12 cellular contexts compared by ENCODE assay signal in the genomic region with DNA sequence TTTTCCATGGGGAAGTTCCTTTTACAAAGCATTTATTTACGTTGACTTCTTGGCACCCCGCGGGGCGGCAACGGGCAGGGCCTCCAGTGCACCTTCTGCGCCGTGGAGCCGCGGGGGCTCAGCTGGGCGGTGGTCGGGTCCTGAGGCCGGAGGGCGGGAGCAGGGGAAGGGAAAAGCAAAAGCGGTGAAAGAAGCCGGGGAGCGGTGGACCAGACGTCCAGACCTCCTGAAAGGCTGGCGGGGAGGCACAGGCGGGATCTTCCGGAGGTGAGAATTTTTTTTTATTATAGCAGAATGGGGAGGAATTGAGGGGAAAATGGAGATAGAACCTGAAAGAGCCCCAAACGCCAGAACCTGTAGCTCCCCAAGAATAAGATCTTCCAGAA. TPM values are rescaled to one million over a fixed set of nuclear protein-coding genes. Genes with fewer than 3 reads are reported as not detected.
DNase-seq lines count a peak whose midpoint lies in the region; ATAC-seq, FAIRE-seq and TF ChIP-seq lines count a peak whose summit lies in the region.
"Not testable (repeated sequence)": the region's sequence is repeated elsewhere in the genome, so short reads cannot be mapped to it uniquely, and the experiment has no call there.
"Had no signal": no experiment of that assay in that cellular context is flagged by ENCODE, and none has a peak within 500 bp of the region (broad histone marks: within the 10 kb centered on the region; RNA-seq: fewer than 3 reads in every experiment).

No MANE protein-coding gene starts in this region.

- H3K27me3 Mint-ChIP-seq in GM23338 (ENCODE audit: insufficient read depth, low read depth, poor library complexity); activated CD8-positive, alpha-beta T cell treated with anti-CD3 and anti-CD28 coated beads for 36 hours; naive thymus-derived CD4-positive, alpha-beta T cell: not testable (repeated sequence)

- H3K27me3 ChIP-seq in ACC112 (ENCODE audit: insufficient read depth, low read length); GM23338 (ENCODE audit: insufficient read depth); K562 (ENCODE audit: control insufficient read depth in 2 of 2, insufficient read depth in 2 of 2, low read length in 2 of 2); naive thymus-derived CD4-positive, alpha-beta T cell (ENCODE audit: control insufficient read depth in 2 of 2, insufficient read depth in 2 of 2, low read length in 2 of 2): not testable (repeated sequence)

- not testable (repeated sequence) for H3K4me1 Mint-ChIP-seq in GM23338; activated CD8-positive, alpha-beta T cell treated with anti-CD3 and anti-CD28 coated beads for 36 hours (ENCODE audit: low read depth); naive thymus-derived CD4-positive, alpha-beta T cell

- not testable (repeated sequence) for H3K9ac ChIP-seq in K562 (ENCODE audit: insufficient read depth in 1 of 2, low read depth in 2 of 2, low read length in 2 of 2)

- H3K9me1 ChIP-seq in K562 (ENCODE audit: control insufficient read depth, insufficient read depth, low read length): not testable (repeated sequence)

- H4K20me1 ChIP-seq in GM23338 (replicated peaks; ENCODE audit: insufficient read depth); K562 (replicated peaks; ENCODE audit: control insufficient read depth, insufficient read depth, low read length): not testable (repeated sequence)

- not testable (repeated sequence) for TF ChIP-seq RAD21 in K562 (CRISPR knock-in tag; conservative IDR thresholded peaks at IDR 0.05 in 1 of 2, IDR thresholded peaks at IDR 0.05 in 1 of 2)

- H3K9me3 ChIP-seq in K562 (replicated peaks; ENCODE audit: control insufficient read depth, insufficient read depth, low read depth, low read length); naive thymus-derived CD4-positive, alpha-beta T cell (ENCODE audit: control insufficient read depth in 2 of 3, low read length in 3 of 3): not testable (repeated sequence)

- not testable (repeated sequence) for H3K36me3 Mint-ChIP-seq in GM23338 (ENCODE audit: low read depth); activated CD8-positive, alpha-beta T cell treated with anti-CD3 and anti-CD28 coated beads for 36 hours (ENCODE audit: low read depth); naive thymus-derived CD4-positive, alpha-beta T cell

- not testable (repeated sequence) for TF ChIP-seq EP300 in K562 (IDR thresholded peaks at IDR 0.05; ENCODE audit: low read length)

- peak overlapping the region; percentile 76 for H3K4me3 Mint-ChIP-seq in GM23338
- H3K4me3 Mint-ChIP-seq in activated CD8-positive, alpha-beta T cell treated with anti-CD3 and anti-CD28 coated beads for 36 hours: peak overlapping the region; percentile 89
- H3K4me3 Mint-ChIP-seq in naive thymus-derived CD4-positive, alpha-beta T cell: peak overlapping the region in 9 of 10 donors; percentile 68 to 97 (median 91)

- not testable (repeated sequence) for DNase-seq in GM23338 (ENCODE audit: low spot score); RWPE1 (ENCODE audit: low spot score); activated CD8-positive, alpha-beta T cell treated with anti-CD3 and anti-CD28 coated beads for 36 hours; K562 (ENCODE audit: extremely low read depth in 1 of 4, low spot score in 3 of 4); fibroblast of pulmonary artery (ENCODE audit: low read depth); naive thymus-derived CD4-positive, alpha-beta T cell

- H3K9me2 ChIP-seq in GM23338 (ENCODE audit: insufficient read depth): not testable (repeated sequence)

- not testable (repeated sequence) for H3K79me2 ChIP-seq in ACC112 (ENCODE audit: control insufficient read depth, insufficient read depth, low read length, unreplicated experiment); GM23338 (replicated peaks; ENCODE audit: insufficient read depth); K562 (ENCODE audit: control insufficient read depth, insufficient read depth, low read length)

- not testable (repeated sequence) for H3K27ac ChIP-seq in ACC112 (ENCODE audit: low read depth, low read length); GM23338 (ENCODE audit: low read depth); K562 (ENCODE audit: extremely low read depth, low read depth, low read length)
- peak overlapping the region; percentile 78 for H3K27ac ChIP-seq in RWPE1
- peak overlapping the region; percentile 53 for H3K27ac ChIP-seq in naive thymus-derived CD4-positive, alpha-beta T cell (ENCODE audit: low read depth, low read length)
- H3K27ac ChIP-seq in skin epidermis: peak overlapping the region in 4 of 21 experiments; percentile 69 to 89 (median 84)

- not testable (repeated sequence) for ATAC-seq in GM23338; activated CD8-positive, alpha-beta T cell treated with anti-CD3 and anti-CD28 coated beads for 36 hours; K562; naive thymus-derived CD4-positive, alpha-beta T cell

- not testable (repeated sequence) for H3K9me3 Mint-ChIP-seq in GM23338; activated CD8-positive, alpha-beta T cell treated with anti-CD3 and anti-CD28 coated beads for 36 hours; naive thymus-derived CD4-positive, alpha-beta T cell

- WGBS in K562 (ENCODE audit: insufficient coverage, low coverage, missing lambda C conversion rate): no CpG with 5 or more reads among the region's 21 CpGs

- not testable (repeated sequence) for TF ChIP-seq POLR2A in K562 (conservative IDR thresholded peaks at IDR 0.05)

- POLR2A ChIA-PET in RWPE1 (lab: Yijun Ruan, JAX; ENCODE audit: low non-redundant PET); activated CD8-positive, alpha-beta T cell treated with anti-CD3 and anti-CD28 coated beads for 36 hours (lab: Charles Lee); K562 (lab: Yijun Ruan, JAX); naive thymus-derived CD4-positive, alpha-beta T cell (lab: Charles Lee): not testable (repeated sequence)

- in situ Hi-C loops in K562 (cut with MboI): not testable (repeated sequence)

- not testable (repeated sequence) for H3K4me1 ChIP-seq in ACC112 (ENCODE audit: control insufficient read depth, insufficient read depth, low read length, unreplicated experiment); GM23338 (ENCODE audit: insufficient read depth); K562 (replicated peaks in 1 of 2; ENCODE audit: control insufficient read depth in 2 of 2, insufficient read depth in 2 of 2, low read length in 2 of 2); naive thymus-derived CD4-positive, alpha-beta T cell (ENCODE audit: control insufficient read depth in 2 of 2, insufficient read depth in 2 of 2, low read length in 2 of 2)

- not testable (repeated sequence) for H2AFZ ChIP-seq in ACC112 (ENCODE audit: low read length, unreplicated experiment); GM23338; K562 (ENCODE audit: low read depth, low read length)

- H3K4me2 ChIP-seq in GM23338; K562 (ENCODE audit: insufficient read depth, low read length): not testable (repeated sequence)

- not testable (repeated sequence) for BruUV-seq in K562 (replicated peaks; lab: Mats Ljungman, UMichigan)

- not testable (repeated sequence) for H3K36me3 ChIP-seq in ACC112 (ENCODE audit: insufficient read depth, low read length); GM23338 (ENCODE audit: insufficient read depth); K562 (ENCODE audit: control insufficient read depth, insufficient read depth, low read length); naive thymus-derived CD4-positive, alpha-beta T cell (ENCODE audit: control insufficient read depth in 2 of 3, insufficient read depth in 3 of 3, low read length in 3 of 3)

- H3K4me3 ChIP-seq in ACC112 (ENCODE audit: low read depth, low read length): peak overlapping the region; percentile 49; the same call in 1 of the 2 replicates
- peak overlapping the region; percentile 50 for H3K4me3 ChIP-seq in GM23338
- H3K4me3 ChIP-seq in K562: peak overlapping the region; percentile 57
- H3K4me3 ChIP-seq in fibroblast of pulmonary artery (replicated peaks; ENCODE audit: low read depth, low read length): peak overlapping the region; percentile 39
- not testable (repeated sequence) for H3K4me3 ChIP-seq in naive thymus-derived CD4-positive, alpha-beta T cell (ENCODE audit: low read length)
- peak overlapping the region in 4 of 7 experiments; percentile 28 to 47 (median 38) for H3K4me3 ChIP-seq in skin epidermis

- TF ChIP-seq CTCF in GM23338 (conservative IDR thresholded peaks at IDR 0.05; ENCODE audit: low read depth in 2 of 2); RWPE1 (conservative IDR thresholded peaks at IDR 0.05; ENCODE audit: low read depth); activated CD8-positive, alpha-beta T cell treated with anti-CD3 and anti-CD28 coated beads for 36 hours (IDR thresholded peaks at IDR 0.05); K562 (IDR thresholded peaks at IDR 0.05 in 2 of 3, conservative IDR thresholded peaks at IDR 0.05 in 1 of 3; ENCODE audit: insufficient read depth in 2 of 3, low read depth in 1 of 3, low read length in 3 of 3); fibroblast of pulmonary artery (IDR thresholded peaks at IDR 0.05; ENCODE audit: low read length, missing control alignments): not testable (repeated sequence)

- CTCF ChIA-PET in RWPE1 (lab: Yijun Ruan, JAX); activated CD8-positive, alpha-beta T cell treated with anti-CD3 and anti-CD28 coated beads for 36 hours (lab: Charles Lee); K562 (lab: Yijun Ruan, JAX; ENCODE audit: low intra/inter-chr PET ratio); naive thymus-derived CD4-positive, alpha-beta T cell (lab: Charles Lee): not testable (repeated sequence)

- not testable (repeated sequence) for H3F3A ChIP-seq in GM23338 (replicated peaks; ENCODE audit: low read depth)

- intact Hi-C loops in activated CD8-positive, alpha-beta T cell treated with anti-CD3 and anti-CD28 coated beads for 36 hours (cut with micrococcal nuclease); K562 (cut with micrococcal nuclease); naive thymus-derived CD4-positive, alpha-beta T cell (cut with micrococcal nuclease): not testable (repeated sequence)

- FAIRE-seq in K562 (lab: Jason Lieb, UNC): not testable (repeated sequence)

- not testable (repeated sequence) for H3K27ac Mint-ChIP-seq in GM23338
- H3K27ac Mint-ChIP-seq in activated CD8-positive, alpha-beta T cell treated with anti-CD3 and anti-CD28 coated beads for 36 hours: peak overlapping the region; percentile 87
- peak overlapping the region in 8 of 9 donors; percentile 89 to 100 (median 95) for H3K27ac Mint-ChIP-seq in naive thymus-derived CD4-positive, alpha-beta T cell

RNA-seq across cellular contexts. Expression of gene PPIAL4A, which starts 44.6 kb away (rescaled TPM):
- not detected in 2 replicates for total RNA-seq in GM23338 (2014; rRNA removed; shearing (Covaris generic))
- polyA plus RNA-seq in GM23338 (2016; fragmentation: Nextera tagmentation; extraction: Ambion mirVana): not detected in 2 replicates
- total RNA-seq in activated CD8-positive, alpha-beta T cell treated with anti-CD3 and anti-CD28 coated beads for 36 hours: not detected
- not detected in 2 replicates for total RNA-seq in K562 (2011; cell fraction: chromatin; rRNA removed; ENCODE audit: low replicate concordance)
- total RNA-seq in K562 (2011; cell fraction: nucleolus; rRNA removed): not detected in 2 replicates
- total RNA-seq in K562 (2011; cell fraction: nucleoplasm; rRNA removed): not detected in 2 replicates
- not detected in 2 replicates for total RNA-seq in K562 (2014; rRNA removed)
- not detected in 2 replicates for total RNA-seq in K562 (2014; rRNA removed; fragmentation: Illumina TruSeq; extraction: Trizol)
- not detected in 2 replicates for total RNA-seq in K562 (2015; rRNA removed; fragmentation: Illumina TruSeq; extraction: Trizol)
- not detected in 2 replicates for total RNA-seq in K562 (2021)
- polyA plus RNA-seq in K562 (2011; rRNA removed): not detected in 2 replicates
- not detected in 2 replicates for polyA plus RNA-seq in K562 (2011; cell fraction: cytosol; rRNA removed)
- polyA plus RNA-seq in K562 (2011; cell fraction: nucleus; rRNA removed): not detected in 2 replicates
- not detected in 2 replicates for polyA plus RNA-seq in K562 (2012)
- not detected in 2 replicates for polyA plus RNA-seq in K562 (2014; fragmentation: Illumina TruSeq; extraction: Trizol)
- not detected for polyA plus RNA-seq in K562 (2014; fragmentation: Nextera tagmentation; extraction: Ambion mirVana)
- polyA plus RNA-seq in K562 (2014; rRNA removed): not detected in 2 replicates
- not detected in 2 replicates for polyA minus RNA-seq in K562 (2011; rRNA and poly(A)+ RNA removed)
- not detected in 2 replicates for polyA minus RNA-seq in K562 (2011; cell fraction: cytosol; rRNA and poly(A)+ RNA removed)
- polyA minus RNA-seq in K562 (2011; cell fraction: nucleus; rRNA and poly(A)+ RNA removed): not detected in 2 replicates
- total RNA-seq in naive thymus-derived CD4-positive, alpha-beta T cell: 1 to 10 TPM in 1 of 5 experiments, under 1 TPM in 1, not detected in 3; 0.95 to 1.3 TPM
- not detected for polyA plus RNA-seq in naive thymus-derived CD4-positive, alpha-beta T cell
- total RNA-seq: A172, fibroblast of lung, pancreas, tibial nerve had no signal
- polyA plus RNA-seq: fibroblast of lung, pancreas had no signal
